Comparison of ENCODE assay signal across 1 cellular context in the genomic region with DNA sequence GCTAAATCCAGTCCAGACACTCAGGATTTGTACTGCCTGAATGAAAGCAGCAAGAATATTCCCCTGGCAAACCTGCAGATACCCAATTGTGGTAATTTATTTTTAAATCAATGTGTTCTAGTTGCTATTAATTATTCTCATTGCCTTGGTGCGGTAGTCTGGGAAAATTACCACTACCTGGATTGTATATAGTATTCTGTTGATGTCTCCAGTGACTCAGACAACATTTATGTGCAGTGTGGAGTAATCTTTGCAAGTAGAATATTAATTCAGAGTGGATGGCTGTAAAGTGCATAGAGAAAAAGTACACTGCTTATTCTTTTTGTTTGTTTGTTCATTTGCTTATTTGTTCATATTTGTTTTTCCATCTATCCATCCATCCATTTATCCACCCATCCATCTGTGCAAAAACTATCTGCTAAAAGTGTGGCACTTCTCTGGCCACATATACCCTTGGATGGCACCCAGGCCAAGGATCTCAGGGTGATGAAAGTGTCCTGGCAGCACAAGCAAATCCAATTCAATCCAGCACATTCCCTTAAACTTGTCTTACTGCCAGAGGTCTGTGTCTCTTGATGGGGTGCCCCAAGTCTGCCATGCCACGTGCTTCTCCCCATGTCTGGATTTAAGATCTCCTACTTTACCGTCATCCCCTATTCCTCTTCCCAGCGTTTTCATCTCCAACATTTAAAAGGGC.
TF ChIP-seq lines count a peak whose summit lies in the region.

No MANE protein-coding gene starts in this region.

TF ChIP-seq in neural cell, 6 proteins besides CTCF, POLR2A, EP300 and RAD21 (continued from another document):
- TF ChIP-seq, protein P1, sequence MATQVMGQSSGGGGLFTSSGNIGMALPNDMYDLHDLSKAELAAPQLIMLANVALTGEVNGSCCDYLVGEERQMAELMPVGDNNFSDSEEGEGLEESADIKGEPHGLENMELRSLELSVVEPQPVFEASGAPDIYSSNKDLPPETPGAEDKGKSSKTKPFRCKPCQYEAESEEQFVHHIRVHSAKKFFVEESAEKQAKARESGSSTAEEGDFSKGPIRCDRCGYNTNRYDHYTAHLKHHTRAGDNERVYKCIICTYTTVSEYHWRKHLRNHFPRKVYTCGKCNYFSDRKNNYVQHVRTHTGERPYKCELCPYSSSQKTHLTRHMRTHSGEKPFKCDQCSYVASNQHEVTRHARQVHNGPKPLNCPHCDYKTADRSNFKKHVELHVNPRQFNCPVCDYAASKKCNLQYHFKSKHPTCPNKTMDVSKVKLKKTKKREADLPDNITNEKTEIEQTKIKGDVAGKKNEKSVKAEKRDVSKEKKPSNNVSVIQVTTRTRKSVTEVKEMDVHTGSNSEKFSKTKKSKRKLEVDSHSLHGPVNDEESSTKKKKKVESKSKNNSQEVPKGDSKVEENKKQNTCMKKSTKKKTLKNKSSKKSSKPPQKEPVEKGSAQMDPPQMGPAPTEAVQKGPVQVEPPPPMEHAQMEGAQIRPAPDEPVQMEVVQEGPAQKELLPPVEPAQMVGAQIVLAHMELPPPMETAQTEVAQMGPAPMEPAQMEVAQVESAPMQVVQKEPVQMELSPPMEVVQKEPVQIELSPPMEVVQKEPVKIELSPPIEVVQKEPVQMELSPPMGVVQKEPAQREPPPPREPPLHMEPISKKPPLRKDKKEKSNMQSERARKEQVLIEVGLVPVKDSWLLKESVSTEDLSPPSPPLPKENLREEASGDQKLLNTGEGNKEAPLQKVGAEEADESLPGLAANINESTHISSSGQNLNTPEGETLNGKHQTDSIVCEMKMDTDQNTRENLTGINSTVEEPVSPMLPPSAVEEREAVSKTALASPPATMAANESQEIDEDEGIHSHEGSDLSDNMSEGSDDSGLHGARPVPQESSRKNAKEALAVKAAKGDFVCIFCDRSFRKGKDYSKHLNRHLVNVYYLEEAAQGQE (IDR thresholded peaks at IDR 0.05; ENCODE audit: borderline replicate concordance): no peak
- no peak for TF ChIP-seq SMC3 (conservative IDR thresholded peaks at IDR 0.05; ENCODE audit: poor library complexity)
- no peak for TF ChIP-seq EZH2 (IDR thresholded peaks at IDR 0.05; ENCODE audit: borderline replicate concordance, insufficient read depth, low read length, poor library complexity, severe bottlenecking)
- TF ChIP-seq MXI1 (conservative IDR thresholded peaks at IDR 0.05; ENCODE audit: poor library complexity, severe bottlenecking): no peak
- TF ChIP-seq POLR2AphosphoS5 (IDR thresholded peaks at IDR 0.05): no peak
